8 cellular contexts compared by ENCODE assay signal in the genomic region with DNA sequence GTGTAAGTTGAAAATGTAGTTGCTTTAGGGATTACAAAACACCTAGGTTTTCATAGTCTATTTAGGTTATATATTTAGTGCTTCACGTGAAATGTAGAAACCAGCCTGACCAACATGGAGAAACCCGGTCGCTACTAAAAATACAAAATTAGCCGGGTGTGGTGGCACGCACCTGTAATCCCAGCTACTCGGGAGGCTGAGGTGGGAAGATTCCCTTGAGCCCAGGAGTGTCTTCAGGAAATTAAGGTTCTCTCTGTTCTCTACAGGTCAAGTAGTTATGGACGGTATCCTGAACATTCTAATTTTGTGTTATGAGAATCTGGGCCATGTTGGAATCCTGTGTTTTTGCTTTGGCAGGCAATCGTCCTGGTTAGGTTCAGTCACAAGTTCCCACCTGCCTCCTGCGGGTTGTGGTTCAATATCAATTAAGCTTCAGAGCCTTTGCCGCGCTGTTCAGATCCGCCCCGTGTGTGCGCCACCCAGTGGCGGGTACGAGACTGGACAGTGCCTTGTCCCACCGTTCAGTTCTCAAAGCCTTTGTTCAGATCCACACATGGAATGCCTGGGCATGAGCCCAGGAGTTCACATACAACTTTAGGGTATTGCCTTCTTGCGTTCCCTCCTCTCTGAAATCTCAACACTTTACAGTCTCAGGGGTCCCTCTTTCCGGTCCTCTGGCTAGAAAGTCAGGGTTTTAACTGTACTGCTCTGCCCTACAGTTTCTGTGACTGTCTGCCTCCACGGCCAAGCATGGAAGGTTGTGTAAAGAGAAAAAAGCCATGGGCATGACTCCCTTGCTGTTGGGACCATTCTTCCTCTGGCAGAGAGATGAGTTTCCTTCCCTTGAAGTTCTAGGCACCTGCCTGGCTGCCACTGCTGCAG. TPM values are rescaled to one million over a fixed set of nuclear protein-coding genes. Genes with fewer than 3 reads are reported as not detected.
A peak's percentile ranks its signal among the peaks of the same experiment; 100 is the strongest.
DNase-seq lines count a peak whose midpoint lies in the region; ATAC-seq and TF ChIP-seq lines count a peak whose summit lies in the region.

No MANE protein-coding gene starts in this region.

- no peaks in the 10 kb centered on the region for H3K9me3 Mint-ChIP-seq in neural crest cell

- 0 out of 2 replicates have a peak, but pooled peaks cover 9% of the 10 kb centered on the region for H3F3A ChIP-seq in PC-9 (ENCODE audit: insufficient read depth, low read depth)

- H3K4me1 Mint-ChIP-seq in neural crest cell, result peaks cover 5% of the 10 kb centered on the region

- TF ChIP-seq CTCF in PC-9 (conservative IDR thresholded peaks at IDR 0.05) (peak; percentile 93), neural crest cell (conservative IDR thresholded peaks at IDR 0.05) (peak; percentile 93)

- H3K9me2 ChIP-seq in PC-9 (ENCODE audit: insufficient read depth), result no peaks in the 10 kb centered on the region

- H2AFZ ChIP-seq in PC-9, result peak overlapping the region; percentile 17; the same call in 1 of the 2 replicates

- H3K79me2 ChIP-seq in PC-9 (ENCODE audit: low read depth), result no peaks in the 10 kb centered on the region

- POLR2A ChIA-PET in PC-9 (lab: Charles Lee; ENCODE audit: unreplicated experiment), result no interaction called here

- no peaks in the 10 kb centered on the region for H3K36me3 Mint-ChIP-seq in neural crest cell (ENCODE audit: low read depth)

- no peaks in the 10 kb centered on the region for H3K9me3 ChIP-seq in PC-9 (ENCODE audit: insufficient read depth, low read depth)

- H3K27ac Mint-ChIP-seq in neural crest cell (ENCODE audit: unreplicated experiment), result peak overlapping the region; percentile 87

- H3K4me3 ChIP-seq in Jurkat, Clone E6-1 (ENCODE audit: low read length), result no peak overlapping the region
- no peak overlapping the region for H3K4me3 ChIP-seq in PC-9

- no peaks in the 10 kb centered on the region for H3K27me3 ChIP-seq in PC-9 (ENCODE audit: insufficient read depth, low read depth)

- DNase-seq in A172 (ENCODE audit: low spot score), result peak; percentile 59
- peak; percentile 85 for DNase-seq in Jurkat, Clone E6-1 (ENCODE audit: low read depth, low spot score)
- DNase-seq in PC-9, result peak; percentile 71 to 72
- DNase-seq in activated T-cell treated with anti-CD3 and anti-CD28 coated beads, Interleukin-2, amount 50 U/mL, for 48 hours, result peak; percentile 73 to 81
- DNase-seq in fibroblast of peridontal ligament (ENCODE audit: extremely low read depth), result peak; percentile 61
- DNase-seq in neural crest cell (ENCODE audit: low read depth, low spot score), result peak; percentile 69
- peak; percentile 61 for DNase-seq in stimulated activated naive CD4-positive, alpha-beta T cell treated with Interleukin-2 at 50 U/mL for 16 hours (lab: John Stamatoyannopoulos, UW)

- no peak overlapping the region for H3K4me3 Mint-ChIP-seq in neural crest cell

- no TSS peak for BruUV-seq in PC-9 (replicated peaks; lab: Mats Ljungman, UMichigan)

- no peaks in the 10 kb centered on the region for H3K4me1 ChIP-seq in PC-9 (replicated peaks; ENCODE audit: insufficient read depth)

- H3K4me2 ChIP-seq in PC-9, result peak overlapping the region; percentile 20

- no peaks in the 10 kb centered on the region for H4K20me1 ChIP-seq in PC-9 (ENCODE audit: insufficient read depth)

- H3K27me3 Mint-ChIP-seq in neural crest cell (ENCODE audit: low read depth), result peaks cover 16% of the 10 kb centered on the region

- no peaks in the 10 kb centered on the region for H3K36me3 ChIP-seq in PC-9 (ENCODE audit: low read depth)

- ATAC-seq in GM18519 (IDR thresholded peaks at IDR 0.05; ENCODE audit: low FRiP score, unreplicated experiment), result peak; percentile 61

- intact Hi-C loops in PC-9 (cut with micrococcal nuclease; ENCODE audit: unreplicated experiment), result loop anchor here (10.0 kb wide), 3 partner anchors 122 to 722 kb away; no protein-coding TSS in a partner anchor

- no peak overlapping the region for H3K27ac ChIP-seq in PC-9

- CTCF ChIA-PET in PC-9 (lab: Charles Lee), result interaction anchor here (0.6 to 1.6 kb wide), 2 partner anchors 123 to 981 kb away, joined by 6 to 8 read pairs; no protein-coding TSS in a partner anchor

RNA-seq across cellular contexts. Expression of a gene that starts 41.7 kb away (rescaled TPM):
- total RNA-seq in A172 (2014; rRNA removed; shearing (Covaris generic)), result 10.0 and 18.2 TPM in 2 replicates
- 17.1 TPM for polyA plus RNA-seq in Jurkat, Clone E6-1 (2012; ENCODE audit: insufficient read depth, insufficient read length)
- 11.7 and 14.7 TPM in 2 replicates for total RNA-seq in PC-9 (2021)
- total RNA-seq in neural crest cell, result 33.2 and 36.6 TPM in 2 replicates
